8 cellular contexts compared by ENCODE assay signal in the genomic region with DNA sequence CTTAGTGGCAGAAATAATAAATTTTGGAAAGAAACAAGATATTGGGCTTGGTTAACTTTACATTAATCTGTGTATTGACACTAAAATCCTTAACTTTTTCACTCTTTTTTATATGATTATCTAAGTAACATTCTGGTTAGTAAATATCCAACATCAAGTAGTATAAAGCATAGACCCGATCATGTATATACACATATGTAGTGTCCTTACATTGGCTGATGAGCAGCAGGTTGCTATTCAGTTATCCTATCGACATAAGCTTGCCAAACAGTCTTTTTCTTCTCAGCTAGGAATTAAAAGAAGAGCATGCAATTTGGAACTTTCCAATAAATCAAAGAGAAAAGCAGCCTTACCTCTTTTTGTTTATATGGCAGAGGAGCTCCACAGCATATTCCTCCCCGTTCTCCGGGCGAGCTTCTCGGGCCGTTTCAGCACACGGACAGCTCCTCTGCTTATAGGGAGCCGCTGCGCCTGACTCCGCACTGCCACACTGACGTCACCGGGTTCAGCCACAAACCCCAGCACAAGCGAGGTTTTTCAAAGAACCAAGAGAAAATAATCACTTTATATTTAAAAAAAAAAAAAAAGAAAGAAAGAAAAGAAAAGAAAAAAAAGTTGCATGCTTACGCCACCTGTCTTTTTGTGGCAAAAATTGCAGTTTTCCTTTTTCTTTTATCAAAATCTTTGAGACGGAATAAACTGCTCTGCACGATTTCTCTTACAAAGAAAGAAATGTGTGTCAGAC. TPM values are rescaled to one million over a fixed set of nuclear protein-coding genes. Genes with fewer than 3 reads are reported as not detected.
DNase-seq lines count a peak whose midpoint lies in the region; ATAC-seq and TF ChIP-seq lines count a peak whose summit lies in the region.

A gene with protein sequence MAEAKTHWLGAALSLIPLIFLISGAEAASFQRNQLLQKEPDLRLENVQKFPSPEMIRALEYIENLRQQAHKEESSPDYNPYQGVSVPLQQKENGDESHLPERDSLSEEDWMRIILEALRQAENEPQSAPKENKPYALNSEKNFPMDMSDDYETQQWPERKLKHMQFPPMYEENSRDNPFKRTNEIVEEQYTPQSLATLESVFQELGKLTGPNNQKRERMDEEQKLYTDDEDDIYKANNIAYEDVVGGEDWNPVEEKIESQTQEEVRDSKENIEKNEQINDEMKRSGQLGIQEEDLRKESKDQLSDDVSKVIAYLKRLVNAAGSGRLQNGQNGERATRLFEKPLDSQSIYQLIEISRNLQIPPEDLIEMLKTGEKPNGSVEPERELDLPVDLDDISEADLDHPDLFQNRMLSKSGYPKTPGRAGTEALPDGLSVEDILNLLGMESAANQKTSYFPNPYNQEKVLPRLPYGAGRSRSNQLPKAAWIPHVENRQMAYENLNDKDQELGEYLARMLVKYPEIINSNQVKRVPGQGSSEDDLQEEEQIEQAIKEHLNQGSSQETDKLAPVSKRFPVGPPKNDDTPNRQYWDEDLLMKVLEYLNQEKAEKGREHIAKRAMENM (minus strand): TSS at position 430 of the 745 bp plus-strand sequence. CDS start 3,079 bp downstream, outside the sequence.

- DNase-seq in activated T-cell treated with anti-CD3 and anti-CD28 coated beads for 48 hours (ENCODE audit: low read depth) (peak; percentile 12), NCI-H2029 treated with DMSO at 0.1 percent for 48 hours (lab: John Stamatoyannopoulos, UW) (peak; percentile 79), UCSD-AML1 (lab: John Stamatoyannopoulos, UW; ENCODE audit: unreplicated experiment) (peak; percentile 43), epithelial cell of proximal tubule (ENCODE audit: low read depth) (peak; percentile 54), myocyte (ENCODE audit: low read depth) (peak; percentile 90)
- no peak for DNase-seq in activated T-cell treated with anti-CD3 and anti-CD28 coated beads, Interleukin-2, amount 50 U/mL, for 4 hours

- H3K27ac ChIP-seq in temporal lobe (ENCODE audit: low read depth, low read length), result no peak within 1 kb of the TSS

- H3K4me3 ChIP-seq in epithelial cell of proximal tubule (ENCODE audit: low read depth, low read length), result peak within 1 kb of the TSS; percentile 25

- peaks cover 14% of the 10 kb centered on the region for H3K27me3 Mint-ChIP-seq in activated T-cell treated with anti-CD3 and anti-CD28 coated beads, Interleukin-2, amount 50 U/mL, for 4 hours (ENCODE audit: low read depth)

- ATAC-seq in activated T-cell treated with anti-CD3 and anti-CD28 coated beads, Interleukin-2, amount 50 U/mL, for 4 hours, result no peak
- ATAC-seq in HG02798 (IDR thresholded peaks at IDR 0.05; ENCODE audit: poor library complexity, unreplicated experiment), result peak; percentile 76

- H3K4me3 Mint-ChIP-seq in activated T-cell treated with anti-CD3 and anti-CD28 coated beads, Interleukin-2, amount 50 U/mL, for 4 hours, result no peak within 1 kb of the TSS

- no peaks in the 10 kb centered on the region for H3K9me3 Mint-ChIP-seq in activated T-cell treated with anti-CD3 and anti-CD28 coated beads, Interleukin-2, amount 50 U/mL, for 4 hours

- H3K36me3 Mint-ChIP-seq in activated T-cell treated with anti-CD3 and anti-CD28 coated beads, Interleukin-2, amount 50 U/mL, for 4 hours (ENCODE audit: insufficient read depth), result no peaks in the 10 kb centered on the region

- no peaks in the 10 kb centered on the region for H3K4me1 Mint-ChIP-seq in activated T-cell treated with anti-CD3 and anti-CD28 coated beads, Interleukin-2, amount 50 U/mL, for 4 hours (ENCODE audit: low read depth)

- peak; percentile 44 for TF ChIP-seq CTCF in epithelial cell of proximal tubule (conservative IDR thresholded peaks at IDR 0.05; ENCODE audit: low read depth, low read length)

RNA-seq across cellular contexts. Expression of the gene that starts here (rescaled TPM):
- not detected for total RNA-seq in activated T-cell treated with anti-CD3 and anti-CD28 coated beads, Interleukin-2, amount 50 U/mL, for 4 hours
- total RNA-seq in epithelial cell of proximal tubule, result 0.06 and 0.29 TPM in 2 replicates
- 81.7 and 112 TPM in 2 replicates for total RNA-seq in myocyte
- 9.6 TPM for polyA plus RNA-seq in myocyte (2012)
- total RNA-seq in temporal lobe, result 81.9 TPM

Comparison
In these comparisons a context has a peak if more than half of its experiments do, and no peak if none do; other contexts are left out.
1. RNA of the gene that starts here (total RNA-seq): 81.7 to 112 TPM in myocyte and 81.9 TPM in temporal lobe (single experiment); 0.06 to 0.29 TPM in epithelial cell of proximal tubule and not detected in activated T-cell treated with anti-CD3 and anti-CD28 coated beads, Interleukin-2, amount 50 U/mL, for 4 hours; every median in the first group is over 10 times any median in the second.
2. Peak in DNase-seq and H3K4me3 ChIP-seq in epithelial cell of proximal tubule; RNA of the gene not detected or under 1 TPM.